Comparison of ENCODE assay signal across 8 cellular contexts in the genomic region with DNA sequence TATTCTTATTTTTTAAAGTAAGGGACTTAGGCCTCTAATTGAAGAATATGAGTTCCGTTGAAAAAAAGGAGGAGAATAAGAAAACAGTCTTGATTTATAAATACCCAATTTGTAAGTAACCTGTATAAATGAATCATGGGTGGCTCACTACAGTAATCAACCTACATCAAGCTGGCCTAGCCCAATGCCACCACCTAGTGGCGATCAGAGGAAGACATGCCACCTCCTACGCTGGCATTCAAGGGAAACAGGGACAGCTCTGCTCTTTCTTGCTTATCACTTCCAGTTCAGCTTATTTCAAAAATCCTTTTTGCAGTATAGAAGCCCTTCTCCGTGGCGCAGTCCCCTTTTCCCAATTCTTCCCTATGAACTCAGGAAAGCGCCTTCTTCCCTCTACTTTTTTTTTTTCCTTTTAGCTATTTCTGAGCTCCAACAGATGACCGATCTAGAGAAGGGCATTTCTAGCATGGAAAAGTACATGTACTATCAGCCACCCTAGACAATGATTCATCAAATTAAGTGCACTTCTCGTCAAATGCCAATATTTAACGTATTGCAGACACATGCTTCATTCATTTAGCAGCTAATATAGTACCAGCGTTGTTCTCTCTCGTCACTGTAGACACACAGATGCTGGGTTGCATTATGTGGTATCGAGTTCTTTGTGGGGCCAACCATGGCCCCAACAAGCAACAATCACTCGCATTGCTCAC.
DNase-seq lines count a peak whose midpoint lies in the region; ATAC-seq and TF ChIP-seq lines count a peak whose summit lies in the region.

No MANE protein-coding gene starts in this region.

- no peaks in the 10 kb centered on the region for H3K4me1 ChIP-seq in iPS DF 6.9 (ENCODE audit: control insufficient read depth, insufficient read depth, low read length)

- no peaks in the 10 kb centered on the region for H3K9me3 ChIP-seq in iPS DF 6.9 (ENCODE audit: control insufficient read depth, insufficient read depth, low read length)

- ATAC-seq in HG02884 (IDR thresholded peaks at IDR 0.05; ENCODE audit: unreplicated experiment) = peak; percentile 96

- TF ChIP-seq CTCF in GM13976 (IDR thresholded peaks at IDR 0.05; ENCODE audit: borderline replicate concordance, control extremely low read depth, extremely low read depth, insufficient read depth, missing control alignments) = peak; percentile 88

- no peaks in the 10 kb centered on the region for H3K36me3 ChIP-seq in iPS DF 6.9 (ENCODE audit: control insufficient read depth, insufficient read depth, low read length)

- no peak overlapping the region for H3K4me3 ChIP-seq in iPS DF 6.9 (ENCODE audit: low read length)

- H3K27me3 Mint-ChIP-seq in T-helper 2 cell treated with Interferon-gamma antibody and Interleukin-4, amounts not matched to agents 5 μg/mL and 100 μg/mL, for 36 hours (ENCODE audit: low read depth) = peaks cover 23% of the 10 kb centered on the region

- H3K27ac Mint-ChIP-seq in T-helper 2 cell treated with Interferon-gamma antibody and Interleukin-4, amounts not matched to agents 5 μg/mL and 100 μg/mL, for 36 hours = no peak overlapping the region

- no peak overlapping the region for H3K4me3 Mint-ChIP-seq in T-helper 2 cell treated with Interferon-gamma antibody and Interleukin-4, amounts not matched to agents 5 μg/mL and 100 μg/mL, for 36 hours

- H3K27ac ChIP-seq in iPS DF 6.9 (ENCODE audit: low read length) = no peak overlapping the region

- peaks cover 31% of the 10 kb centered on the region for H3K4me1 Mint-ChIP-seq in T-helper 2 cell treated with Interferon-gamma antibody and Interleukin-4, amounts not matched to agents 5 μg/mL and 100 μg/mL, for 36 hours (ENCODE audit: low read depth)

- H3K9me3 Mint-ChIP-seq in T-helper 2 cell treated with Interferon-gamma antibody and Interleukin-4, amounts not matched to agents 5 μg/mL and 100 μg/mL, for 36 hours = no peaks in the 10 kb centered on the region

- H3K36me3 Mint-ChIP-seq in T-helper 2 cell treated with Interferon-gamma antibody and Interleukin-4, amounts not matched to agents 5 μg/mL and 100 μg/mL, for 36 hours (ENCODE audit: low read depth) = no peaks in the 10 kb centered on the region

- peak; percentile 35 for DNase-seq in 8988T
- peak; percentile 76 for DNase-seq in GM13976 (ENCODE audit: low spot score)
- peak; percentile 3 for DNase-seq in NCI-H1436 treated with DMSO at 0.1 percent for 48 hours (lab: John Stamatoyannopoulos, UW)
- peak; percentile 73 for DNase-seq in T-helper 2 cell treated with Interferon-gamma antibody and Interleukin-4, amounts not matched to agents 5 μg/mL and 100 μg/mL, for 36 hours (ENCODE audit: low spot score)
- peak; percentile 87 for DNase-seq in astrocyte of the hippocampus (ENCODE audit: low read depth, low spot score)
- DNase-seq in iPS DF 6.9 (ENCODE audit: low read depth, low spot score) = peak; percentile 63
- peak; percentile 44 to 54 for DNase-seq in stimulated activated CD4-positive, alpha-beta T cell treated with anti-CD3 and anti-CD28 coated beads, Interleukin-12 subunit alpha, Interleukin-12 subunit beta, amount 100 ng/mL, for 24 hours (ENCODE audit: low read depth in 2 of 2)

- no CpG with 5 or more reads among the region's 13 CpGs for WGBS in iPS DF 6.9 (ENCODE audit: insufficient coverage, insufficient read length)

- H3K27me3 ChIP-seq in iPS DF 6.9 (ENCODE audit: control insufficient read depth, insufficient read depth, low read length) = no peaks in the 10 kb centered on the region

- in situ Hi-C loops in GM13976 (cut with MboI; ENCODE audit: low sequenced_read_pairs, unreplicated experiment) = no loop called here

Comparison
In these comparisons a context has a peak if more than half of its experiments do, and no peak if none do; other contexts are left out.
1. DNase-seq: peak in every context shown above with its lines; median percentile 87 in astrocyte of the hippocampus; 76 in GM13976; 73 in T-helper 2 cell treated with Interferon-gamma antibody and Interleukin-4, amounts not matched to agents 5 μg/mL and 100 μg/mL, for 36 hours; 63 in iPS DF 6.9; 49 in stimulated activated CD4-positive, alpha-beta T cell treated with anti-CD3 and anti-CD28 coated beads, Interleukin-12 subunit alpha, Interleukin-12 subunit beta, amount 100 ng/mL, for 24 hours; 35 in 8988T; 3 in NCI-H1436 treated with DMSO at 0.1 percent for 48 hours.